Comparison of ENCODE assay signal across 22 cellular contexts in genomic region chr1:91718368-91718767, GRCh38.
A peak's percentile ranks its signal among the peaks of the same experiment; 100 is the strongest.
DNase-seq lines count a peak whose midpoint lies in the region; ATAC-seq, FAIRE-seq and TF ChIP-seq lines count a peak whose summit lies in the region.
"Had no signal": no experiment of that assay in that cellular context is flagged by ENCODE, and none has a peak within 500 bp of the region (broad histone marks: within the 10 kb centered on the region; RNA-seq: fewer than 3 reads in every experiment).

No MANE protein-coding gene starts in this region.

- in situ Hi-C loops in IMR-90 (cut with MboI; ENCODE audit: low sequenced_read_pairs): no loop called here

- no peak overlapping the region for H3K18ac ChIP-seq in IMR-90 (ENCODE audit: low read depth, low read length)

- H3K9me3 ChIP-seq in A549 (no peaks in the 10 kb centered on the region), IMR-90 (ENCODE audit: control insufficient read depth, insufficient read depth, low read length) (no peaks in the 10 kb centered on the region), vagina (no peaks in the 10 kb centered on the region)
- H3K9me3 ChIP-seq: Caco-2, HAP-1 had no signal

- TF ChIP-seq RAD21 in A549 (conservative IDR thresholded peaks at IDR 0.05 in 1 of 2, IDR thresholded peaks at IDR 0.05 in 1 of 2) (no peak), IMR-90 (IDR thresholded peaks at IDR 0.05; ENCODE audit: low read length) (no peak)

- H2AK5ac ChIP-seq in IMR-90 (ENCODE audit: low read depth, low read length): no peak overlapping the region

- dilution Hi-C loops in IMR-90 (cut with HindIII; ENCODE audit: low sequenced_read_pairs, unreplicated experiment): no loop called here

- H4K5ac ChIP-seq in IMR-90 (ENCODE audit: low read depth, low read length): no peak overlapping the region

- no peaks in the 10 kb centered on the region for H3K9me1 ChIP-seq in IMR-90 (ENCODE audit: insufficient read depth, low read length)

- no peak overlapping the region for H2BK120ac ChIP-seq in IMR-90 (ENCODE audit: low read depth, low read length)

- TF ChIP-seq POLR2A in A549 (IDR thresholded peaks at IDR 0.05; ENCODE audit: low read length) (no peak), IMR-90 (IDR thresholded peaks at IDR 0.05; ENCODE audit: low read depth, low read length) (no peak), vagina (IDR thresholded peaks at IDR 0.05) (no peak)

- no peak overlapping the region for H2BK20ac ChIP-seq in IMR-90 (ENCODE audit: low read depth, low read length)

- POLR2A ChIA-PET in A549 (lab: Yijun Ruan, JAX) (no interaction called here), IMR-90 (lab: Charles Lee; ENCODE audit: unreplicated experiment) (interaction anchor here (0.5 kb wide), 1 partner anchor 26 kb away, joined by 3 read pairs; no protein-coding TSS in a partner anchor)

- no peaks in the 10 kb centered on the region for H3K27me3 ChIP-seq in IMR-90 (ENCODE audit: control insufficient read depth, insufficient read depth, low read length)
- no peaks in the 10 kb centered on the region for H3K27me3 ChIP-seq in vagina
- H3K27me3 ChIP-seq: BLaER1 had no signal

- no peaks in the 10 kb centered on the region for H3K9me3 Mint-ChIP-seq in immature natural killer cell
- H3K9me3 Mint-ChIP-seq: CD4-positive, CD25-positive, alpha-beta regulatory T cell; CD8-positive, alpha-beta T cell; HFFc6 had no signal

- H3K4ac ChIP-seq in IMR-90 (ENCODE audit: low read depth, low read length): no peak overlapping the region

- intact Hi-C loops in IMR-90 (cut with micrococcal nuclease): no loop called here
- intact Hi-C loops in vagina (cut with DNase I): no loop called here

- CTCF ChIA-PET in A549 (lab: Yijun Ruan, JAX) (no interaction called here), IMR-90 (lab: Yijun Ruan, JAX) (no interaction called here)

- H3K4me2 ChIP-seq in A549 (no peak overlapping the region), IMR-90 (ENCODE audit: low read depth, low read length) (no peak overlapping the region)
- H3K4me2 ChIP-seq: BLaER1 had no signal

- DNase-seq in A549 (ENCODE audit: low read depth in 1 of 2, low spot score in 1 of 2) (no peak), IMR-90 (no peak), immature natural killer cell (no peak), vagina (ENCODE audit: extremely low spot score in 2 of 2) (no peak), NCI-H1417 (lab: John Stamatoyannopoulos, UW) (no peak)
- DNase-seq: Caco-2; CD4-positive, CD25-positive, alpha-beta regulatory T cell; CD8-positive, alpha-beta T cell; DMS153; DMS79; EL; GDM1; GOT3; HFFc6 had no signal

- TF ChIP-seq CTCF in A549 (IDR thresholded peaks at IDR 0.05) (no peak), IMR-90 (conservative IDR thresholded peaks at IDR 0.05; ENCODE audit: low read depth, low read length) (no peak), vagina (IDR thresholded peaks at IDR 0.05) (no peak)

- H4K20me1 ChIP-seq in IMR-90 (ENCODE audit: insufficient read depth, low read length): no peaks in the 10 kb centered on the region
- H4K20me1 ChIP-seq: BLaER1 had no signal

- H3K27me3 Mint-ChIP-seq in immature natural killer cell (ENCODE audit: low read depth in 3 of 3): peaks cover 3 to 66% (median 23%) of the 10 kb centered on the region in 3 donors
- H3K27me3 Mint-ChIP-seq: B cell; CD4-positive, CD25-positive, alpha-beta regulatory T cell had no signal

- H3K27ac ChIP-seq in A549 (no peak overlapping the region), IMR-90 (ENCODE audit: insufficient read depth, low read length) (no peak overlapping the region), vagina (peak overlapping the region; percentile 18)
- H3K27ac ChIP-seq: BLaER1, C4-2B had no signal

- no peak overlapping the region for H3K9ac ChIP-seq in IMR-90 (ENCODE audit: low read depth, low read length)
- H3K9ac ChIP-seq: BLaER1 had no signal

- H4K91ac ChIP-seq in IMR-90 (ENCODE audit: insufficient read depth, low read depth, low read length): no peak overlapping the region

- H4K8ac ChIP-seq in IMR-90 (ENCODE audit: low read depth in 2 of 2, low read length in 2 of 2): no peak overlapping the region

- H3K79me1 ChIP-seq in IMR-90 (ENCODE audit: low read depth in 1 of 2, low read length in 2 of 2): no peaks in the 10 kb centered on the region

- H2AK9ac ChIP-seq in IMR-90 (replicated peaks; ENCODE audit: low read depth, low read length, poor library complexity): no peak overlapping the region

- H3K36me3 ChIP-seq in IMR-90 (ENCODE audit: control insufficient read depth, insufficient read depth, low read length): peaks cover 34% of the 10 kb centered on the region
- peaks cover 0 to 57% of the 10 kb centered on the region in 2 donors for H3K36me3 ChIP-seq in vagina
- H3K36me3 ChIP-seq: HAP-1 had no signal

- peaks cover 52 to 84% of the 10 kb centered on the region in 2 donors for H3K4me1 Mint-ChIP-seq in immature natural killer cell

- WGBS in A549 (ENCODE audit: missing lambda C conversion rate): 97% methylated on average over 2 of the region's 2 CpGs
- 83% methylated on average over 1 of the region's 2 CpGs; no CpG with 5 or more reads in 1 of the 2 experiments for whole genome bisulfite sequencing in IMR-90 (ENCODE audit: extremely low coverage in 2 of 2, insufficient read length in 1 of 2), 2 experiments

- no peak for ATAC-seq in A549
- ATAC-seq in IMR-90 (ENCODE audit: low read depth): no peak
- no peak for ATAC-seq in GM19351 (IDR thresholded peaks at IDR 0.05; ENCODE audit: unreplicated experiment)
- ATAC-seq: CD8-positive, alpha-beta T cell; GM12878 had no signal

- no peak overlapping the region for H3K56ac ChIP-seq in IMR-90 (ENCODE audit: extremely low read depth, insufficient read depth, low read length)

- no peak overlapping the region for H3K4me3 Mint-ChIP-seq in immature natural killer cell
- H3K4me3 Mint-ChIP-seq: B cell; CD4-positive, CD25-positive, alpha-beta regulatory T cell; CD8-positive, alpha-beta T cell; HFFc6 had no signal

- no peak overlapping the region for H2AFZ ChIP-seq in IMR-90 (replicated peaks; ENCODE audit: low read length, poor library complexity)

- H3K14ac ChIP-seq in IMR-90 (replicated peaks; ENCODE audit: low read depth, low read length): no peak overlapping the region

- no peak for TF ChIP-seq EP300 in A549 (IDR thresholded peaks at IDR 0.05)

- H3K4me3 ChIP-seq in A549 (no peak overlapping the region), IMR-90 (ENCODE audit: insufficient read depth, low read depth, low read length) (no peak overlapping the region), vagina (no peak overlapping the region)
- H3K4me3 ChIP-seq: BLaER1, GM12878, HAP-1 had no signal

- no TSS peak for BruUV-seq in IMR-90 (replicated peaks; lab: Mats Ljungman, UMichigan)

- peak overlapping the region; percentile 5 to 76 (median 56) for H3K27ac Mint-ChIP-seq in immature natural killer cell
- H3K27ac Mint-ChIP-seq: B cell; CD4-positive, CD25-positive, alpha-beta regulatory T cell; CD8-positive, alpha-beta T cell; HFFc6 had no signal

- no peak overlapping the region for H3K23ac ChIP-seq in IMR-90 (ENCODE audit: low read depth, low read length)

- H3K4me1 ChIP-seq in A549 (no peaks in the 10 kb centered on the region), IMR-90 (ENCODE audit: control insufficient read depth, insufficient read depth, low read length) (0 out of 2 replicates have a peak, but pooled peaks cover 1% of the 10 kb centered on the region), vagina (peaks cover 4% of the 10 kb centered on the region)
- H3K4me1 ChIP-seq: HAP-1 had no signal

- H2BK15ac ChIP-seq in IMR-90 (ENCODE audit: low read depth, low read length): no peak overlapping the region

- H3K36me3 Mint-ChIP-seq in immature natural killer cell: peaks cover 33 to 79% (median 71%) of the 10 kb centered on the region in 3 donors

- no peak for FAIRE-seq in A549 (lab: Jason Lieb, UNC)
- FAIRE-seq: GM12878, GM19239, H54 had no signal

- H2BK5ac ChIP-seq in IMR-90 (ENCODE audit: low read depth, low read length, poor library complexity, severe bottlenecking): no peak overlapping the region

TF ChIP-seq in A549, 52 proteins besides CTCF, POLR2A, EP300 and RAD21 (continues in another document):
- no peak for TF ChIP-seq ZC3H11A (IDR thresholded peaks at IDR 0.05)
- TF ChIP-seq HES2 (IDR thresholded peaks at IDR 0.05): no peak
- no peak for TF ChIP-seq PBX3 (IDR thresholded peaks at IDR 0.05)
- peak; percentile 52 for TF ChIP-seq MAFK (IDR thresholded peaks at IDR 0.05; ENCODE audit: partially characterized antibody)
- TF ChIP-seq SMC3 (IDR thresholded peaks at IDR 0.05): no peak
- no peak for TF ChIP-seq EHF (CRISPR knock-in tag; IDR thresholded peaks at IDR 0.05)
- no peak for TF ChIP-seq HOXA7 (CRISPR knock-in tag; IDR thresholded peaks at IDR 0.05)

TF ChIP-seq in IMR-90, 13 proteins besides CTCF, POLR2A, EP300 and RAD21:
- TF ChIP-seq MAFK (IDR thresholded peaks at IDR 0.05; ENCODE audit: low read depth, low read length) (peak; percentile 80), MAZ (IDR thresholded peaks at IDR 0.05; ENCODE audit: borderline replicate concordance, low read depth, low read length) (no peak)
